Comparison of ENCODE assay signal across 27 cellular contexts in genomic region chr20:10408427-10408826, GRCh38.
"Had no signal": no experiment of that assay in that cellular context is flagged by ENCODE, and none has a peak within 500 bp of the region (broad histone marks: within the 10 kb centered on the region; RNA-seq: fewer than 3 reads in every experiment).

No MANE protein-coding gene starts in this region.

- H3K79me2 ChIP-seq: hepatocyte had no signal

- H3K9me3 ChIP-seq: colonic mucosa, esophagus muscularis mucosa, esophagus squamous epithelium, gastrocnemius medialis, gastroesophageal sphincter, heart left ventricle, heart right ventricle had no signal

- ATAC-seq: effector memory CD8-positive, alpha-beta T cell; esophagus mucosa; foreskin keratinocyte; gastrocnemius medialis; gastroesophageal sphincter; heart left ventricle; heart right ventricle had no signal

- FAIRE-seq: endometrium, endothelial cell of umbilical vein, frontal cortex had no signal

- H3K27me3 ChIP-seq: colonic mucosa, dorsolateral prefrontal cortex, esophagus muscularis mucosa, esophagus squamous epithelium, foreskin keratinocyte, gastrocnemius medialis, gastroesophageal sphincter, heart left ventricle, heart right ventricle, hepatocyte had no signal

- H3K4me1 ChIP-seq: colonic mucosa, esophagus muscularis mucosa, esophagus squamous epithelium, foreskin keratinocyte, gastrocnemius medialis, gastroesophageal sphincter had no signal

- H3K4me3 ChIP-seq: colonic mucosa, coronary artery, dorsolateral prefrontal cortex, esophagus muscularis mucosa, esophagus squamous epithelium, gastrocnemius medialis, gastroesophageal sphincter, heart left ventricle, heart right ventricle, hepatocyte had no signal

- DNase-seq: colonic mucosa; cortex of kidney; dermis blood vessel endothelial cell; dorsolateral prefrontal cortex; effector CD4-positive, alpha-beta T cell; effector CD8-positive, alpha-beta T cell; effector memory CD4-positive, alpha-beta T cell; effector memory CD8-positive, alpha-beta T cell; endodermal cell; erythroblast; esophagus squamous epithelium; foreskin fibroblast; foreskin keratinocyte; foreskin melanocyte; gastrocnemius medialis; glutamatergic neuron; heart left ventricle; heart right ventricle had no signal

- H3K27ac ChIP-seq: colonic mucosa, coronary artery, dorsolateral prefrontal cortex, epithelial cell of prostate, esophagus muscularis mucosa, esophagus squamous epithelium, foreskin keratinocyte, gastrocnemius medialis, gastroesophageal sphincter, heart left ventricle, heart right ventricle, hepatocyte had no signal

- H2AFZ ChIP-seq: hepatocyte had no signal

- H3K4me2 ChIP-seq: hepatocyte had no signal
